35 cellular contexts compared by ENCODE assay signal in genomic region chr1:23057301-23057700, GRCh38. TPM values are rescaled to one million over a fixed set of nuclear protein-coding genes. Genes with fewer than 3 reads are reported as not detected.
"Had no signal": no experiment of that assay in that cellular context is flagged by ENCODE, and none has a peak within 500 bp of the region (broad histone marks: within the 10 kb centered on the region; RNA-seq: fewer than 3 reads in every experiment).

No MANE protein-coding gene starts in this region.

- H3K4me3 ChIP-seq: pancreas, prostate gland, right lobe of liver, sigmoid colon, stomach, thoracic aorta, thyroid gland, tibial nerve, upper lobe of left lung, vagina had no signal

- H3K27me3 Mint-ChIP-seq: natural killer cell treated with Interleukin-12 subunit alpha and Interleukin-12 subunit beta and Interleukin-15 and Interleukin-18, amount 100 ng/mL, for 72 hours; stimulated activated naive B cell treated with anti-CD40 and anti-IgM and Interleukin-4, amounts not matched to agents 10 μg/mL and 1 μg/mL and 100 μg/mL, for 72 hours; stimulated activated naive CD8-positive, alpha-beta T cell treated with anti-CD3 and anti-CD28 coated beads, Interleukin-15, Interleukin-2, amounts not matched to agents 100 ng/mL and 50 ng/mL, for 24 hours had no signal

- H3K27me3 ChIP-seq: neutrophil, pancreas, right lobe of liver, sigmoid colon, stomach, thyroid gland, tibial nerve, upper lobe of left lung, vagina had no signal

- H3K4me1 Mint-ChIP-seq: neural crest cell; stimulated activated effector memory CD8-positive, alpha-beta T cell treated with anti-CD3 and anti-CD28 coated beads, Interleukin-12 subunit alpha, Interleukin-12 subunit beta, amount 100 ng/mL, for 72 hours had no signal

- H3K4me3 Mint-ChIP-seq: natural killer cell treated with Interleukin-12 subunit alpha and Interleukin-12 subunit beta and Interleukin-15 and Interleukin-18, amount 100 ng/mL, for 72 hours; nephron progenitor cell; neural crest cell; stimulated activated effector memory CD8-positive, alpha-beta T cell treated with anti-CD3 and anti-CD28 coated beads, Interleukin-12 subunit alpha, Interleukin-12 subunit beta, amount 100 ng/mL, for 72 hours; stimulated activated naive B cell treated with anti-CD40 and anti-IgM and Interleukin-4, amounts not matched to agents 10 μg/mL and 1 μg/mL and 100 μg/mL, for 72 hours; stimulated activated naive CD8-positive, alpha-beta T cell treated with anti-CD3 and anti-CD28 coated beads, Interleukin-15, Interleukin-2, amounts not matched to agents 100 ng/mL and 50 ng/mL, for 24 hours had no signal

- H3K27ac Mint-ChIP-seq: natural killer cell treated with Interleukin-12 subunit alpha and Interleukin-12 subunit beta and Interleukin-15 and Interleukin-18, amount 100 ng/mL, for 72 hours; stimulated activated effector memory CD8-positive, alpha-beta T cell treated with anti-CD3 and anti-CD28 coated beads, Interleukin-12 subunit alpha, Interleukin-12 subunit beta, amount 100 ng/mL, for 72 hours; stimulated activated naive CD8-positive, alpha-beta T cell treated with anti-CD3 and anti-CD28 coated beads, Interleukin-15, Interleukin-2, amounts not matched to agents 100 ng/mL and 50 ng/mL, for 24 hours had no signal

- H3K4me1 ChIP-seq: pancreas, prostate gland, right lobe of liver, sigmoid colon, stomach, thyroid gland, tibial nerve, upper lobe of left lung, vagina had no signal

- ATAC-seq: natural killer cell treated with Interleukin-12 subunit alpha and Interleukin-12 subunit beta and Interleukin-15 and Interleukin-18, amount 100 ng/mL, for 72 hours; pancreas; right cardiac atrium; right lobe of liver; stimulated activated effector memory CD8-positive, alpha-beta T cell treated with anti-CD3 and anti-CD28 coated beads, Interleukin-12 subunit alpha, Interleukin-12 subunit beta, amount 100 ng/mL, for 72 hours; stimulated activated naive B cell treated with anti-CD40 and anti-IgM and Interleukin-4, amounts not matched to agents 10 μg/mL and 1 μg/mL and 100 μg/mL, for 72 hours had no signal

- H3K36me3 ChIP-seq: prostate gland had no signal

- H3K9me3 ChIP-seq: neutrophil, pancreas, prostate gland, right lobe of liver, sigmoid colon, stomach, thoracic aorta, thyroid gland, tibial nerve, upper lobe of left lung, vagina had no signal

- DNase-seq: nephron progenitor cell; nucleus accumbens; pancreas; right cardiac atrium; right lobe of liver; sigmoid colon; small intestine; stimulated activated CD4-positive, alpha-beta T cell treated with anti-CD3 and anti-CD28 coated beads, Interleukin-15, amount 100 ng/mL, for 24 hours; stimulated activated CD4-positive, alpha-beta T cell treated with anti-CD3 and anti-CD28 coated beads, Interleukin-2, amount 100 ng/mL, for 24 hours; stimulated activated CD4-positive, alpha-beta T cell treated with anti-CD3 and anti-CD28 coated beads, Interleukin-2, amount 100 ng/mL, for 48 hours; stimulated activated CD4-positive, alpha-beta T cell treated with anti-CD3 and anti-CD28 coated beads, Interleukin-4, amount 100 ng/mL, for 24 hours; stimulated activated naive B cell treated with anti-CD40 and anti-IgM and Interleukin-4, amounts not matched to agents 10 μg/mL and 1 μg/mL and 100 μg/mL, for 72 hours; stimulated activated naive CD4-positive, alpha-beta T cell treated with Interleukin-2 at 50 U/mL for 16 hours; stomach; thyroid gland; trophoblast cell; upper lobe of left lung had no signal

- H3K9me3 Mint-ChIP-seq: natural killer cell treated with Interleukin-12 subunit alpha and Interleukin-12 subunit beta and Interleukin-15 and Interleukin-18, amount 100 ng/mL, for 72 hours; nephron progenitor cell; neural crest cell; stimulated activated effector memory CD8-positive, alpha-beta T cell treated with anti-CD3 and anti-CD28 coated beads, Interleukin-12 subunit alpha, Interleukin-12 subunit beta, amount 100 ng/mL, for 72 hours; stimulated activated naive B cell treated with anti-CD40 and anti-IgM and Interleukin-4, amounts not matched to agents 10 μg/mL and 1 μg/mL and 100 μg/mL, for 72 hours; stimulated activated naive CD8-positive, alpha-beta T cell treated with anti-CD3 and anti-CD28 coated beads, Interleukin-15, Interleukin-2, amounts not matched to agents 100 ng/mL and 50 ng/mL, for 24 hours had no signal

- H3K27ac ChIP-seq: neutrophil, pancreas, prostate gland, right lobe of liver, sigmoid colon, stomach, thoracic aorta, thyroid gland, tibial nerve, upper lobe of left lung, vagina had no signal

- FAIRE-seq: pancreas, small intestine had no signal

RNA-seq across cellular contexts. Expression of gene TEX46, which starts 41.6 kb away (rescaled TPM):
- total RNA-seq: natural killer cell treated with Interleukin-12 subunit alpha and Interleukin-12 subunit beta and Interleukin-15 and Interleukin-18, amount 100 ng/mL, for 72 hours; neural crest cell; omental fat pad; osteocyte; pancreas; posterior vena cava; prostate gland; pulmonary artery endothelial cell; renal cortical epithelial cell; right cardiac atrium; right lobe of liver; sigmoid colon; skeletal muscle tissue; stomach; subcutaneous adipose tissue; temporal lobe; thoracic aorta; thyroid gland; tibial nerve; upper lobe of left lung; ureter; vagina had no signal
